ENCODE assay signal across 8 cellular contexts in the genomic region with DNA sequence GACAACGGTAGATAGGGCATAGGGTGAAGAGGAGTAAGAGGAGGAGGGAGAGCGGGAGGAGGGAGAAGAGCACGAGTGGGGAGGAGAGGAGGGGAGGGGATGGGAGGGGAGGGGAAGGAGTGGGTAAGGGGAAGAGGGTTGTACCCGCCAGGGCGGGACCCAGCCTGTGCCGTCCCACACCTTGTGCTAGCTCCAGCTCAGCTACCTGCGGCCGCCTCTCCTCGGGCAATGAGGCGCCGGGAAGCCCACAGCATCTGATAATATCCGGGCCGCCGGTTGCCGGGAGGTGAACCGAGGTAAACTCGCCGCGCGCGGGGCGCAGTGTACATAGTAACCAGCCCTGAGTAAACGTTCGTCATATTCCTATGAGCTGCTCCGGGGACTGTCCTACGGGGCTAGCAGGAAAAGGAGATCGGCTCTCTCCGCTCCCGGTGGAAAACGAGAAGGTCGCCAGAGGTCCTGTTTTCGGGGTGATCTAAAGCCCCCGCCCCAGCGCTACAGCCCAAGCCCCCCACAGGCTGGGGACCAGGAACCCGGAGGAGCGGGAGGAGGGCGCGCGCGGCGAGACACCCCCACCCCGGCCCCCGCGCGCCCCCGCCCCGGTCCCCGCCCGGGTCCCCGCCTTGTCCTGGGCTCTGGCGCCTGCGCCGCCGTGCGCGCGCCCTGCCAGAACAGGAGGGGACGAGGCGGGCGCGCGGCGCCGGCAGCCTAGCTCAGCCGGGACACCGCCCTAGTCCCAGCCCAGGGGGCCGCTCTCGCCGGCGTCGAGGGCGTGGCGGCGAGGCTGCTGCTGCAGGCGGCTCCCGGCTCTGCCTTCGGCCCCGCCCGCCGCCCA. TPM values are rescaled to one million over a fixed set of nuclear protein-coding genes. Genes with fewer than 3 reads are reported as not detected.
DNase-seq lines count a peak whose midpoint lies in the region; ATAC-seq and TF ChIP-seq lines count a peak whose summit lies in the region.

Gene RCAN3 (plus strand): TSS at position 669 of the 835 bp plus-strand sequence. CDS start 11,537 bp downstream, outside the sequence.

- no peaks in the 10 kb centered on the region for H3K27me3 ChIP-seq in upper lobe of left lung

- peak within 1 kb of the TSS; percentile 94 for H3K27ac Mint-ChIP-seq in progenitor cell of endocrine pancreas

- no peaks in the 10 kb centered on the region for H3K9me3 Mint-ChIP-seq in progenitor cell of endocrine pancreas (ENCODE audit: low read depth)

- TF ChIP-seq EP300 in upper lobe of left lung (IDR thresholded peaks at IDR 0.05) = no peak

- TF ChIP-seq POLR2A in upper lobe of left lung (IDR thresholded peaks at IDR 0.05) = peak in 2 of 4 donors; percentile 38 to 63

- H3K4me3 ChIP-seq in upper lobe of left lung = peak within 1 kb of the TSS; percentile 47 to 85 (median 74)

- peak; percentile 99 for ATAC-seq in left ventricle myocardium superior
- ATAC-seq in upper lobe of left lung (ENCODE audit: low FRiP score in 2 of 2) = peak; percentile 94 to 96

- H3K27ac ChIP-seq in upper lobe of left lung = peak within 1 kb of the TSS; percentile 83 to 94 (median 88)

- DNase-seq in CMK (ENCODE audit: low read depth) = peak; percentile 75
- peak; percentile 92 for DNase-seq in HCEC 1CT
- peak; percentile 74 to 87 for DNase-seq in NCI-H187 (lab: John Stamatoyannopoulos, UW)
- DNase-seq in amygdala (lab: John Stamatoyannopoulos, UW) = peak in 47 of 56 donors; percentile 4 to 81 (median 41)
- DNase-seq in left ventricle myocardium superior = peak; percentile 94
- DNase-seq in progenitor cell of endocrine pancreas (ENCODE audit: low spot score, unreplicated experiment) = peak; percentile 77
- peak; percentile 91 to 98 for DNase-seq in upper lobe of left lung

- peaks cover 0 to 28% (median 10%) of the 10 kb centered on the region in 4 donors for H3K4me1 ChIP-seq in upper lobe of left lung

- no peaks in the 10 kb centered on the region for H3K36me3 ChIP-seq in upper lobe of left lung

- H3K4me3 Mint-ChIP-seq in progenitor cell of endocrine pancreas (ENCODE audit: low read depth) = peak within 1 kb of the TSS; percentile 97

- no peaks in the 10 kb centered on the region for H3K9me3 ChIP-seq in upper lobe of left lung

- intact Hi-C loops in T-helper 2 cell treated with Interferon-gamma antibody and Interleukin-4, amounts not matched to agents 100 ng/mL and 5 ng/mL, for 36 hours (cut with micrococcal nuclease) = loop anchor here (1.0 to 10.0 kb wide), 7 partner anchors 16 to 730 kb away; partner anchors contain the start of genes CLIC4, NIPAL3 and SYF2
- intact Hi-C loops in left ventricle myocardium superior (cut with micrococcal nuclease) = no loop called here

- no peaks in the 10 kb centered on the region for H3K27me3 Mint-ChIP-seq in progenitor cell of endocrine pancreas

- H3K36me3 Mint-ChIP-seq in progenitor cell of endocrine pancreas (ENCODE audit: insufficient read depth) = no peaks in the 10 kb centered on the region

- peaks cover 40% of the 10 kb centered on the region for H3K4me1 Mint-ChIP-seq in progenitor cell of endocrine pancreas (ENCODE audit: low read depth)

- no peak for TF ChIP-seq CTCF in progenitor cell of endocrine pancreas (IDR thresholded peaks at IDR 0.05; ENCODE audit: unreplicated experiment)
- no peak for TF ChIP-seq CTCF in upper lobe of left lung (IDR thresholded peaks at IDR 0.05)

- 0% methylated on average over 18 to 21 of the region's 80 CpGs for WGBS in upper lobe of left lung, 2 donors

RNA-seq across cellular contexts. Expression of gene RCAN3, which starts in this region (rescaled TPM):
- 61.0 and 61.1 TPM in 2 replicates for total RNA-seq in T-helper 2 cell treated with Interferon-gamma antibody and Interleukin-4, amounts not matched to agents 100 ng/mL and 5 ng/mL, for 36 hours
- 6.4 TPM for total RNA-seq in left ventricle myocardium superior
- total RNA-seq in progenitor cell of endocrine pancreas = 31.0 and 32.5 TPM in 2 replicates
- 10 to 100 TPM; 13.6 to 35.5 (median 18.6) TPM for total RNA-seq in upper lobe of left lung

Comparison
In these comparisons a context has a peak if more than half of its experiments do, and no peak if none do; other contexts are left out.
1. Peak in every context shown above with its lines: DNase-seq, ATAC-seq, H3K4me3 ChIP-seq and H3K27ac ChIP-seq.
2. DNase-seq: peak in every context shown above with its lines; median percentile 94 in upper lobe of left lung; 94 in left ventricle myocardium superior; 92 in HCEC 1CT; 80 in NCI-H187; 77 in progenitor cell of endocrine pancreas; 75 in CMK; 41 in amygdala.